Comparison of ENCODE assay signal across 15 cellular contexts in genomic region chr3:183953471-183954070, GRCh38.
DNase-seq lines count a peak whose midpoint lies in the region; ATAC-seq and TF ChIP-seq lines count a peak whose summit lies in the region.
"Had no signal": no experiment of that assay in that cellular context is flagged by ENCODE, and none has a peak within 500 bp of the region (broad histone marks: within the 10 kb centered on the region; RNA-seq: fewer than 3 reads in every experiment).

No MANE protein-coding gene starts in this region.

- ATAC-seq in GM23338 (no peak), GM19023 (IDR thresholded peaks at IDR 0.05; ENCODE audit: unreplicated experiment) (no peak), mucosa of descending colon (no peak)
- ATAC-seq: HepG2 had no signal

- H2AFZ ChIP-seq in GM23338: no peak overlapping the region
- H2AFZ ChIP-seq in OCI-LY1 (ENCODE audit: low read length): no peak overlapping the region

- no peaks in the 10 kb centered on the region; the same call in 2 of the 3 replicates for H3K9me3 Mint-ChIP-seq in GM23338
- H3K9me3 Mint-ChIP-seq in nephron progenitor cell: no peaks in the 10 kb centered on the region
- H3K9me3 Mint-ChIP-seq: CD4-positive, alpha-beta T cell had no signal

- H3K9me2 ChIP-seq in GM23338 (ENCODE audit: insufficient read depth): no peaks in the 10 kb centered on the region
- H3K9me2 ChIP-seq in OCI-LY1 (ENCODE audit: low read depth, low read length): no peaks in the 10 kb centered on the region

- H3K4me3 ChIP-seq in BLaER1 (no peak overlapping the region), GM23338 (no peak overlapping the region), OCI-LY1 (ENCODE audit: low read depth, low read length, poor library complexity, severe bottlenecking) (no peak overlapping the region), mucosa of descending colon (no peak overlapping the region)
- H3K4me3 ChIP-seq: BLaER1 treated with 17β-estradiol and CSF1 and Interleukin-3, amounts not matched to agents 10 nM and 100 nM had no signal

- H3K79me2 ChIP-seq in GM23338 (replicated peaks; ENCODE audit: insufficient read depth) (no peaks in the 10 kb centered on the region), OCI-LY1 (ENCODE audit: insufficient read depth, low read length) (no peaks in the 10 kb centered on the region)

- H4K20me1 ChIP-seq in BLaER1: no peaks in the 10 kb centered on the region
- H4K20me1 ChIP-seq in GM23338 (replicated peaks; ENCODE audit: insufficient read depth): no peaks in the 10 kb centered on the region; the same call in 1 of the 2 replicates
- no peaks in the 10 kb centered on the region for H4K20me1 ChIP-seq in OCI-LY1 (ENCODE audit: insufficient read depth, low read length)

- H3K36me3 Mint-ChIP-seq in GM23338 (ENCODE audit: low read depth) (peaks cover 35% of the 10 kb centered on the region), nephron progenitor cell (ENCODE audit: low read depth) (peaks cover 64% of the 10 kb centered on the region)

- no peak for TF ChIP-seq CTCF in GM23338 (conservative IDR thresholded peaks at IDR 0.05; ENCODE audit: low read depth in 2 of 2)
- TF ChIP-seq CTCF in OCI-LY1 (IDR thresholded peaks at IDR 0.05; ENCODE audit: low read length): no peak; the same call in 1 of the 2 replicates
- no peak for TF ChIP-seq CTCF in nephron progenitor cell (IDR thresholded peaks at IDR 0.05)
- TF ChIP-seq CTCF in mucosa of descending colon (IDR thresholded peaks at IDR 0.05): no peak

- peaks cover 67% of the 10 kb centered on the region for H3K36me3 ChIP-seq in BLaER1
- H3K36me3 ChIP-seq in GM23338 (ENCODE audit: insufficient read depth): peaks cover 7% of the 10 kb centered on the region; the same call in 1 of the 2 replicates
- peaks cover 42% of the 10 kb centered on the region; the same call in 1 of the 2 replicates for H3K36me3 ChIP-seq in OCI-LY1 (ENCODE audit: insufficient read depth, low read length)
- H3K36me3 ChIP-seq in mucosa of descending colon (ENCODE audit: low read depth): no peaks in the 10 kb centered on the region

- H3K27me3 ChIP-seq in BLaER1 (no peaks in the 10 kb centered on the region), GM23338 (ENCODE audit: insufficient read depth) (no peaks in the 10 kb centered on the region), OCI-LY1 (ENCODE audit: insufficient read depth, low read length) (no peaks in the 10 kb centered on the region)
- H3K27me3 ChIP-seq: BLaER1 treated with 17β-estradiol and CSF1 and Interleukin-3, amounts not matched to agents 10 nM and 100 nM had no signal

- H3K9ac ChIP-seq in BLaER1 (no peak overlapping the region), OCI-LY1 (ENCODE audit: low read length) (no peak overlapping the region)
- H3K9ac ChIP-seq: BLaER1 treated with 17β-estradiol and CSF1 and Interleukin-3, amounts not matched to agents 10 nM and 100 nM had no signal

- H3K4me1 ChIP-seq in BLaER1 (peaks cover 12% of the 10 kb centered on the region), GM23338 (ENCODE audit: insufficient read depth) (peaks cover 11% of the 10 kb centered on the region), OCI-LY1 (ENCODE audit: insufficient read depth, low read length, severe bottlenecking) (peaks cover 19% of the 10 kb centered on the region), mucosa of descending colon (ENCODE audit: low read depth) (no peaks in the 10 kb centered on the region)

- H3K4me1 Mint-ChIP-seq in GM23338 (peaks cover 25% of the 10 kb centered on the region), nephron progenitor cell (no peaks in the 10 kb centered on the region)

- H3K4me2 ChIP-seq in BLaER1 (peak overlapping the region; percentile 50), GM23338 (no peak overlapping the region), OCI-LY1 (ENCODE audit: low read length) (peak overlapping the region; percentile 5; the same call in 1 of the 2 replicates)

- no peak overlapping the region for H3K4me3 Mint-ChIP-seq in GM23338
- no peak overlapping the region for H3K4me3 Mint-ChIP-seq in nephron progenitor cell
- H3K4me3 Mint-ChIP-seq: CD4-positive, alpha-beta T cell had no signal

- intact Hi-C loops in mucosa of descending colon (cut with DNase I, micrococcal nuclease): no loop called here

- H3F3A ChIP-seq in GM23338 (replicated peaks; ENCODE audit: low read depth) (peaks cover 27% of the 10 kb centered on the region), OCI-LY1 (ENCODE audit: insufficient read depth, low read length) (no peaks in the 10 kb centered on the region)

- H3K27me3 Mint-ChIP-seq in GM23338 (ENCODE audit: insufficient read depth, low read depth, poor library complexity): peaks cover 3% of the 10 kb centered on the region
- H3K27me3 Mint-ChIP-seq in nephron progenitor cell (ENCODE audit: low read depth, poor library complexity): peaks cover 4% of the 10 kb centered on the region
- H3K27me3 Mint-ChIP-seq: CD4-positive, alpha-beta T cell had no signal

- DNase-seq in GM23338 (ENCODE audit: low spot score) (no peak), nephron progenitor cell (no peak), mucosa of descending colon (no peak), DMS79 treated with DMSO at 0.1 percent for 48 hours (lab: John Stamatoyannopoulos, UW) (no peak)
- DNase-seq: 8988T; AML-193; Calu3; CD4-positive, alpha-beta T cell; DMS 273 treated with DMSO at 0.1 percent for 48 hours; EL had no signal

- H3K9me3 ChIP-seq in BLaER1 (no peaks in the 10 kb centered on the region), OCI-LY1 (ENCODE audit: low read length) (no peaks in the 10 kb centered on the region), mucosa of descending colon (no peaks in the 10 kb centered on the region)

- H3K27ac Mint-ChIP-seq in GM23338: peak overlapping the region; percentile 60
- H3K27ac Mint-ChIP-seq in nephron progenitor cell: peak overlapping the region; percentile 5
- H3K27ac Mint-ChIP-seq: CD4-positive, alpha-beta T cell had no signal

- H3K27ac ChIP-seq in BLaER1: 0 out of 2 replicates have a peak overlapping the region, but pooled peaks have one; percentile 6
- H3K27ac ChIP-seq in GM23338 (ENCODE audit: low read depth): no peak overlapping the region
- peak overlapping the region; percentile 83 for H3K27ac ChIP-seq in OCI-LY1 (ENCODE audit: low read depth, low read length, poor library complexity, severe bottlenecking)
- H3K27ac ChIP-seq: BLaER1 treated with 17β-estradiol and CSF1 and Interleukin-3, amounts not matched to agents 10 nM and 100 nM had no signal

TF ChIP-seq in GM23338, 12 proteins besides CTCF, POLR2A, EP300 and RAD21:
- no peak for TF ChIP-seq ETS1 (IDR thresholded peaks at IDR 0.05)
